ENCODE assay signal across 34 cellular contexts in the genomic region with DNA sequence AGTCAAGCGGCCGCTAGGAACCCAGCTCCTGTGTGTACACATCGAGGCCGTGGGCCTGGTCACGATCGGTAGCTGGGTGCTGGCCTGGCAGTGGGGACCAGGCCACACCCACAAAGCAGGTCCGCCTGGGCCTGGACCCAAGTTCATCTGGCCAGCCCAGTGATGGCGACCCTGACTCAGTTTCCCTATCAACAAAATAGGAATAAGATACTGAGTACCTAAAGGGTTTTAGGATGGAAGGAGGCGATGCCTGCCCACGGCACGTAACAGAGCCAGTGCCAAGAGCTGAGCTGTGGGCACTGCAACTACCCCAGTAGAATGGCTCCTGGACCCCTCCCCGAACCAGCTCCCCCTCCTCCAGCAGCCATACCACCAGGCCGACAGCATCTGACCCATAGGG.
"Had no signal": no experiment of that assay in that cellular context is flagged by ENCODE, and none has a peak within 500 bp of the region (broad histone marks: within the 10 kb centered on the region; RNA-seq: fewer than 3 reads in every experiment).

No MANE protein-coding gene starts in this region.

- H3K36me3 ChIP-seq: MG63 had no signal

- H3K9me3 ChIP-seq: MG63 had no signal

- H3K27me3 ChIP-seq: MG63 had no signal

- H3K27ac ChIP-seq: KMS-11 had no signal

- DNase-seq: Karpas-422, Kasumi-1, KG1, MG63, MM.1S, MV-4-11, NCI-H1048, NCI-H1092, NCI-H1092 treated with DMSO at 0.1 percent for 48 hours, NCI-H1105, NCI-H1105 treated with DMSO at 0.1 percent for 48 hours, NCI-H1417 treated with DMSO at 0.1 percent for 48 hours, NCI-H1436, NCI-H1436 treated with DMSO at 0.1 percent for 48 hours, NCI-H146, NCI-H1694, NCI-H1694 treated with DMSO at 0.1 percent for 48 hours, NCI-H187, NCI-H187 treated with DMSO at 0.1 percent for 48 hours, NCI-H1930, NCI-H2029, NCI-H2029 treated with DMSO at 0.1 percent for 48 hours, NCI-H2081, NCI-H2081 treated with DMSO at 0.1 percent for 48 hours, NCI-H2107, NCI-H2171, NCI-H2171 treated with DMSO at 0.1 percent for 48 hours, NCI-H2227 treated with DMSO at 0.1 percent for 48 hours, NCI-H226, NCI-H345, NCI-H446, NCI-H446 treated with DMSO at 0.1 percent for 48 hours, NCI-H510A had no signal

- H3K9ac ChIP-seq: KMS-11 had no signal

- H3K4me3 ChIP-seq: MG63 had no signal
